ENCODE assay signal across 22 cellular contexts in genomic region chr11:57551941-57552340, GRCh38. TPM values are rescaled to one million over a fixed set of nuclear protein-coding genes. Genes with fewer than 3 reads are reported as not detected.
DNase-seq lines count a peak whose midpoint lies in the region; ATAC-seq, FAIRE-seq and TF ChIP-seq lines count a peak whose summit lies in the region.
"Had no signal": no experiment of that assay in that cellular context is flagged by ENCODE, and none has a peak within 500 bp of the region (broad histone marks: within the 10 kb centered on the region; RNA-seq: fewer than 3 reads in every experiment).

No MANE protein-coding gene starts in this region.

- H2BK5ac ChIP-seq in neuronal stem cell (ENCODE audit: low read length) = no peak overlapping the region

- peaks cover 10% of the 10 kb centered on the region for H3K36me3 Mint-ChIP-seq in Caco-2 (ENCODE audit: insufficient read depth, unreplicated experiment)
- H3K36me3 Mint-ChIP-seq in activated naive CD8-positive, alpha-beta T cell treated with anti-CD3 and anti-CD28 coated beads, Interleukin-2, amount 50 U/mL, for 24 hours (ENCODE audit: low read depth) = peaks cover 54% of the 10 kb centered on the region

- H4K91ac ChIP-seq in neuronal stem cell (ENCODE audit: low read depth, low read length, poor library complexity) = no peak overlapping the region

- H2BK120ac ChIP-seq in neuronal stem cell (ENCODE audit: low read depth, low read length) = no peak overlapping the region

- H3K36me3 ChIP-seq in Caco-2 (ENCODE audit: control insufficient read depth, insufficient read depth, low read length) = no peaks in the 10 kb centered on the region
- peaks cover 57% of the 10 kb centered on the region for H3K36me3 ChIP-seq in OCI-LY7 (ENCODE audit: insufficient read depth, low read length)
- H3K36me3 ChIP-seq in neuronal stem cell (replicated peaks in 1 of 2; ENCODE audit: control insufficient read depth in 2 of 2, insufficient read depth in 2 of 2, low read length in 2 of 2) = peaks cover 60 to 97% of the 10 kb centered on the region in 2 donors
- H3K36me3 ChIP-seq: SJSA1 had no signal

- no peaks in the 10 kb centered on the region for H3K9me3 Mint-ChIP-seq in Caco-2 (ENCODE audit: unreplicated experiment)
- H3K9me3 Mint-ChIP-seq in activated naive CD8-positive, alpha-beta T cell treated with anti-CD3 and anti-CD28 coated beads, Interleukin-2, amount 50 U/mL, for 24 hours = no peaks in the 10 kb centered on the region
- H3K9me3 Mint-ChIP-seq: CD4-positive, alpha-beta T cell had no signal

- H3K79me1 ChIP-seq in neuronal stem cell (ENCODE audit: low read depth, low read length) = no peaks in the 10 kb centered on the region

- no peak for TF ChIP-seq POLR2A in GM12891 (IDR thresholded peaks at IDR 0.05; ENCODE audit: low read depth, low read length)

- no peak overlapping the region for H3K23ac ChIP-seq in neuronal stem cell (ENCODE audit: low read depth, low read length, poor library complexity)

- POLR2A ChIA-PET in Caco-2 (lab: Charles Lee) = interaction anchor here (0.6 to 1.5 kb wide), 4 partner anchors 8 to 58 kb away, joined by 4 to 13 read pairs (median 8); partner anchors contain the start of genes TIMM10 and UBE2L6
- POLR2A ChIA-PET in OCI-LY7 (lab: Charles Lee) = interaction anchor here (0.6 kb wide), 1 partner anchor 21 kb away, joined by 3 read pairs; no protein-coding TSS in a partner anchor

- no peak overlapping the region for H3K18ac ChIP-seq in neuronal stem cell (ENCODE audit: low read length)

- H2AFZ ChIP-seq in OCI-LY7 (ENCODE audit: low read length) = no peak overlapping the region
- H2AFZ ChIP-seq in neuronal stem cell (ENCODE audit: low read length) = no peak overlapping the region

- H3K9me3 ChIP-seq in Caco-2 = no peaks in the 10 kb centered on the region
- H3K9me3 ChIP-seq in OCI-LY7 (ENCODE audit: low read length) = no peaks in the 10 kb centered on the region
- H3K9me3 ChIP-seq in neuronal stem cell (replicated peaks in 1 of 2; ENCODE audit: control insufficient read depth in 2 of 2, insufficient read depth in 1 of 2, low read depth in 1 of 2, low read length in 2 of 2) = peaks cover 0 to 4% of the 10 kb centered on the region in 2 donors
- H3K9me3 ChIP-seq: Peyer's patch, SJSA1 had no signal

- no CpG with 5 or more reads among the region's 4 CpGs for WGBS in neuronal stem cell (ENCODE audit: extremely low coverage in 2 of 2, insufficient read length in 2 of 2, insufficient replicate concordance in 1 of 2), 2 donors

- no peaks in the 10 kb centered on the region for H3K9me2 ChIP-seq in OCI-LY7 (ENCODE audit: insufficient read depth, low read length)

- H3K27ac ChIP-seq in OCI-LY7 (ENCODE audit: low read depth, low read length, poor library complexity, severe bottlenecking) (no peak overlapping the region), neuronal stem cell (replicated peaks; ENCODE audit: low read length) (no peak overlapping the region)
- H3K27ac ChIP-seq: Peyer's patch, SJSA1 had no signal

- peak; percentile 50 to 52 for DNase-seq in Caco-2
- no peak for DNase-seq in OCI-LY7 (ENCODE audit: low spot score)
- no peak for DNase-seq in activated naive CD8-positive, alpha-beta T cell treated with anti-CD3 and anti-CD28 coated beads, Interleukin-2, amount 50 U/mL, for 24 hours
- no peak for DNase-seq in neuronal stem cell (ENCODE audit: low spot score)
- DNase-seq in LoVo (ENCODE audit: low spot score) = no peak
- DNase-seq in GM12891 (ENCODE audit: insufficient read length, low spot score) = no peak
- DNase-seq in activated gamma-delta T cell (lab: John Stamatoyannopoulos, UW) = no peak
- DNase-seq: CD4-positive, alpha-beta T cell; COR-L47; KG1; NCI-H1092 treated with DMSO at 0.1 percent for 48 hours; NCI-H1436 treated with DMSO at 0.1 percent for 48 hours; NCI-H2029; NCI-H2227 treated with DMSO at 0.1 percent for 48 hours; NCI-H510A treated with DMSO at 0.1 percent for 48 hours; NCI-H748 treated with DMSO at 0.1 percent for 48 hours; Peyer's patch had no signal

- H3K27ac Mint-ChIP-seq in Caco-2 (ENCODE audit: unreplicated experiment) = peak overlapping the region; percentile 99
- peak overlapping the region; percentile 26 for H3K27ac Mint-ChIP-seq in activated naive CD8-positive, alpha-beta T cell treated with anti-CD3 and anti-CD28 coated beads, Interleukin-2, amount 50 U/mL, for 24 hours
- H3K27ac Mint-ChIP-seq: CD4-positive, alpha-beta T cell had no signal

- no peak overlapping the region for H4K8ac ChIP-seq in neuronal stem cell (ENCODE audit: low read depth, low read length)

- H2BK12ac ChIP-seq in neuronal stem cell (ENCODE audit: low read length) = no peak overlapping the region

- no peaks in the 10 kb centered on the region for H3K27me3 ChIP-seq in Caco-2 (replicated peaks; ENCODE audit: control insufficient read depth, insufficient read depth, low read length)
- no peaks in the 10 kb centered on the region for H3K27me3 ChIP-seq in neuronal stem cell (ENCODE audit: control insufficient read depth in 3 of 3, insufficient read depth in 3 of 3, low read depth in 1 of 3, low read length in 3 of 3)
- H3K27me3 ChIP-seq: Peyer's patch, SJSA1 had no signal

- H3K9ac ChIP-seq in neuronal stem cell (ENCODE audit: low read depth, low read length, poor library complexity) = peak overlapping the region; percentile 2

- H3K79me2 ChIP-seq in OCI-LY7 (ENCODE audit: insufficient read depth, low read depth, low read length) = no peaks in the 10 kb centered on the region

- intact Hi-C loops in Caco-2 (cut with micrococcal nuclease; ENCODE audit: unreplicated experiment) = loop anchor here (1.0 kb wide), 2 partner anchors 22 to 59 kb away; partner anchors contain the start of gene TIMM10
- intact Hi-C loops in OCI-LY7 (cut with micrococcal nuclease; ENCODE audit: unreplicated experiment) = no loop called here

- H4K20me1 ChIP-seq in OCI-LY7 (ENCODE audit: insufficient read depth, low read length) = no peaks in the 10 kb centered on the region

- H3K4me1 Mint-ChIP-seq in Caco-2 (ENCODE audit: low read depth, unreplicated experiment) = peaks cover 23% of the 10 kb centered on the region
- H3K4me1 Mint-ChIP-seq in activated naive CD8-positive, alpha-beta T cell treated with anti-CD3 and anti-CD28 coated beads, Interleukin-2, amount 50 U/mL, for 24 hours = peaks cover 16% of the 10 kb centered on the region

- H3K4me1 ChIP-seq in Caco-2 (peaks cover 49% of the 10 kb centered on the region), OCI-LY7 (ENCODE audit: insufficient read depth, low read length, poor library complexity, severe bottlenecking) (peaks cover 15% of the 10 kb centered on the region), neuronal stem cell (ENCODE audit: control insufficient read depth in 2 of 2, insufficient read depth in 1 of 2, low read depth in 1 of 2, low read length in 2 of 2) (peaks cover 0 to 6% of the 10 kb centered on the region in 2 donors)
- H3K4me1 ChIP-seq: SJSA1 had no signal

- H3K14ac ChIP-seq in neuronal stem cell (ENCODE audit: low read length) = no peak overlapping the region

- no peak overlapping the region for H2AK5ac ChIP-seq in neuronal stem cell (ENCODE audit: low read depth, low read length)

- TF ChIP-seq CTCF in Caco-2 (IDR thresholded peaks at IDR 0.05; ENCODE audit: insufficient read depth in 1 of 2, low read depth in 1 of 2, low read length in 1 of 2, severe bottlenecking in 1 of 2, unreplicated experiment in 1 of 2) = no peak
- no peak for TF ChIP-seq CTCF in OCI-LY7 (conservative IDR thresholded peaks at IDR 0.05; ENCODE audit: low read length)

- no peak overlapping the region; the same call in 1 of the 2 replicates for H3K4me3 ChIP-seq in Caco-2 (ENCODE audit: low read depth, low read length)
- H3K4me3 ChIP-seq in OCI-LY7 (ENCODE audit: low read depth, low read length, poor library complexity, severe bottlenecking) = no peak overlapping the region
- H3K4me3 ChIP-seq in neuronal stem cell (ENCODE audit: low read length in 2 of 2) = no peak overlapping the region
- H3K4me3 ChIP-seq: Peyer's patch, SJSA1 had no signal

- H3K4me3 Mint-ChIP-seq in Caco-2 (ENCODE audit: unreplicated experiment) = peak overlapping the region; percentile 75
- no peak overlapping the region for H3K4me3 Mint-ChIP-seq in activated naive CD8-positive, alpha-beta T cell treated with anti-CD3 and anti-CD28 coated beads, Interleukin-2, amount 50 U/mL, for 24 hours
- H3K4me3 Mint-ChIP-seq: CD4-positive, alpha-beta T cell had no signal

- BruUV-seq in Caco-2 (replicated peaks; lab: Mats Ljungman, UMichigan) (TSS peak; percentile 87), OCI-LY7 (replicated peaks; lab: Mats Ljungman, UMichigan) (TSS peak; percentile 81)

- no peak for ATAC-seq in activated naive CD8-positive, alpha-beta T cell treated with anti-CD3 and anti-CD28 coated beads, Interleukin-2, amount 50 U/mL, for 24 hours

- H2BK15ac ChIP-seq in neuronal stem cell (ENCODE audit: low read length) = no peak overlapping the region

- no peak overlapping the region for H3K4ac ChIP-seq in neuronal stem cell (ENCODE audit: low read length)

- H3K4me2 ChIP-seq in OCI-LY7 (ENCODE audit: low read length) = no peak overlapping the region
- H3K4me2 ChIP-seq in neuronal stem cell (ENCODE audit: insufficient read depth, low read length, poor library complexity, severe bottlenecking) = no peak overlapping the region

- no peak for FAIRE-seq in GM12891 (lab: Jason Lieb, UNC)
- FAIRE-seq: GM18507 had no signal

- CTCF ChIA-PET in Caco-2 (lab: Charles Lee) = interaction anchor here (0.8 to 2.1 kb wide), 11 partner anchors 16 to 206 kb away, joined by 3 to 13 read pairs (median 7); partner anchors contain the start of genes RTN4RL2, TIMM10 and UBE2L6
- CTCF ChIA-PET in OCI-LY7 (lab: Charles Lee; ENCODE audit: unreplicated experiment) = no interaction called here

- no peaks in the 10 kb centered on the region for H3K27me3 Mint-ChIP-seq in Caco-2 (ENCODE audit: insufficient read depth, unreplicated experiment)
- no peaks in the 10 kb centered on the region for H3K27me3 Mint-ChIP-seq in activated naive CD8-positive, alpha-beta T cell treated with anti-CD3 and anti-CD28 coated beads, Interleukin-2, amount 50 U/mL, for 24 hours
- H3K27me3 Mint-ChIP-seq: CD4-positive, alpha-beta T cell had no signal

RNA-seq across cellular contexts. Expression of gene SMTNL1, which starts 14.5 kb away (rescaled TPM):
- total RNA-seq in Caco-2 (2022) (0.18 TPM in 1 of 2 replicates, not detected in the other), OCI-LY7 (2022) (not detected in 2 replicates)
- not detected in 2 replicates for total RNA-seq in OCI-LY7 (2014; rRNA removed; shearing (Covaris generic))
- 0.26 TPM for polyA plus RNA-seq in neuronal stem cell (2013, experiment 1 of 2)
- 0.18 TPM for polyA plus RNA-seq in neuronal stem cell (2013, experiment 2 of 2)
- polyA plus RNA-seq in GM12891 (2012; ENCODE audit: low read depth, missing spikeins) = not detected
- total RNA-seq: CD4-positive, alpha-beta T cell; G401; H4; Peyer's patch; SJSA1 had no signal
- polyA plus RNA-seq: BJ had no signal

RNA-seq across cellular contexts. Expression of gene UBE2L6, which starts 15.5 kb away (rescaled TPM):
- 16.7 and 20.2 TPM in 2 replicates for total RNA-seq in Caco-2 (2022)
- total RNA-seq in OCI-LY7 (2014; rRNA removed; shearing (Covaris generic)) = 64.7 and 68.9 TPM in 2 replicates
- 51.7 and 56.1 TPM in 2 replicates for total RNA-seq in OCI-LY7 (2022)
- 138 TPM for polyA plus RNA-seq in neuronal stem cell (2013, experiment 1 of 2)
- 134 TPM for polyA plus RNA-seq in neuronal stem cell (2013, experiment 2 of 2)
- polyA plus RNA-seq in GM12891 (2012; ENCODE audit: low read depth, missing spikeins) = 123 TPM

RNA-seq across cellular contexts. Expression of gene TIMM10, which starts 21.4 kb away (rescaled TPM):
- 102 and 103 TPM in 2 replicates for total RNA-seq in Caco-2 (2022)
- 163 and 195 TPM in 2 replicates for total RNA-seq in OCI-LY7 (2014; rRNA removed; shearing (Covaris generic))
- total RNA-seq in OCI-LY7 (2022) = 204 and 258 TPM in 2 replicates
- 61.5 TPM for polyA plus RNA-seq in neuronal stem cell (2013, experiment 1 of 2)
- 58.6 TPM for polyA plus RNA-seq in neuronal stem cell (2013, experiment 2 of 2)
- polyA plus RNA-seq in GM12891 (2012; ENCODE audit: low read depth, missing spikeins) = 127 TPM

RNA-seq across cellular contexts. Expression of gene SLC43A1, which starts 36.4 kb away (rescaled TPM):
- total RNA-seq in Caco-2 (2022) (71.7 and 80.5 TPM in 2 replicates), OCI-LY7 (2022) (78.6 and 87.0 TPM in 2 replicates)
- 47.1 and 61.1 TPM in 2 replicates for total RNA-seq in OCI-LY7 (2014; rRNA removed; shearing (Covaris generic))
- polyA plus RNA-seq in neuronal stem cell (2013, experiment 1 of 2) = 0.63 TPM
- 0.73 TPM for polyA plus RNA-seq in neuronal stem cell (2013, experiment 2 of 2)
- polyA plus RNA-seq in GM12891 (2012; ENCODE audit: low read depth, missing spikeins) = 6.2 TPM

RNA-seq across cellular contexts. Expression of gene SERPING1, which starts 45.5 kb away (rescaled TPM):
- total RNA-seq in Caco-2 (2022) (3.2 and 3.8 TPM in 2 replicates), OCI-LY7 (2022) (not detected in 2 replicates)
- not detected in 2 replicates for total RNA-seq in OCI-LY7 (2014; rRNA removed; shearing (Covaris generic))
- 78.6 TPM for polyA plus RNA-seq in neuronal stem cell (2013, experiment 1 of 2)
- 79.6 TPM for polyA plus RNA-seq in neuronal stem cell (2013, experiment 2 of 2)
- polyA plus RNA-seq in GM12891 (2012; ENCODE audit: low read depth, missing spikeins) = not detected
- total RNA-seq: SJSA1 had no signal

Comparison
In these comparisons a context has a peak if more than half of its experiments do, and no peak if none do; other contexts are left out.
1. DNase-seq: peak in Caco-2 (2 of 2); none in OCI-LY7 (single experiment), activated naive CD8-positive, alpha-beta T cell treated with anti-CD3 and anti-CD28 coated beads, Interleukin-2, amount 50 U/mL, for 24 hours (single experiment), neuronal stem cell (single experiment), LoVo (single experiment), GM12891 (single experiment) and activated gamma-delta T cell (single experiment).